Comparison of ENCODE assay signal across 18 cellular contexts in genomic region chr2:9778471-9779402, GRCh38.
A peak's percentile ranks its signal among the peaks of the same experiment; 100 is the strongest.
DNase-seq lines count a peak whose midpoint lies in the region; ATAC-seq and TF ChIP-seq lines count a peak whose summit lies in the region.
"Had no signal": no experiment of that assay in that cellular context is flagged by ENCODE, and none has a peak within 500 bp of the region (broad histone marks: within the 10 kb centered on the region; RNA-seq: fewer than 3 reads in every experiment).

No MANE protein-coding gene starts in this region.

- H3K27ac ChIP-seq in GM23248 = no peak overlapping the region
- H3K27ac ChIP-seq: 22Rv1, gastrocnemius medialis, sigmoid colon, tibial nerve had no signal

- H3K9ac ChIP-seq in GM23248 = peak overlapping the region; percentile 32; the same call in 1 of the 2 replicates

- no peak overlapping the region for H3K4me3 Mint-ChIP-seq in T-helper 1 cell treated with Interleukin-12 subunit alpha and Interleukin-12 subunit beta and Interleukin-4 antibody, amounts not matched to agents 30 μg/mL and 1 μg/mL, for 36 hours
- H3K4me3 Mint-ChIP-seq in brain (no peak overlapping the region), natural killer cell (no peak overlapping the region), Caco-2 (ENCODE audit: unreplicated experiment) (no peak overlapping the region)
- H3K4me3 Mint-ChIP-seq: HFFc6 had no signal

- no peak for ATAC-seq in natural killer cell
- ATAC-seq: gastrocnemius medialis had no signal

- H3K9me3 Mint-ChIP-seq in T-helper 1 cell treated with Interleukin-12 subunit alpha and Interleukin-12 subunit beta and Interleukin-4 antibody, amounts not matched to agents 30 μg/mL and 1 μg/mL, for 36 hours = no peaks in the 10 kb centered on the region
- peaks cover 0 to 3% (median 0%) of the 10 kb centered on the region in 5 experiments for H3K9me3 Mint-ChIP-seq in brain
- no peaks in the 10 kb centered on the region for H3K9me3 Mint-ChIP-seq in natural killer cell
- no peaks in the 10 kb centered on the region for H3K9me3 Mint-ChIP-seq in Caco-2 (ENCODE audit: unreplicated experiment)
- H3K9me3 Mint-ChIP-seq: HFFc6 had no signal

- no peaks in the 10 kb centered on the region for H4K20me1 ChIP-seq in GM23248 (ENCODE audit: insufficient read depth)

- no peak overlapping the region for H3K4me2 ChIP-seq in GM23248 (ENCODE audit: unreplicated experiment)

- no peaks in the 10 kb centered on the region for H3K36me3 ChIP-seq in GM23248 (ENCODE audit: low read depth)
- no peaks in the 10 kb centered on the region for H3K36me3 ChIP-seq in Caco-2 (ENCODE audit: control insufficient read depth, insufficient read depth, low read length)
- H3K36me3 ChIP-seq: gastrocnemius medialis, sigmoid colon, tibial nerve had no signal

- intact Hi-C loops in natural killer cell (cut with micrococcal nuclease) (no loop called here), Caco-2 (cut with micrococcal nuclease; ENCODE audit: unreplicated experiment) (no loop called here)

- peaks cover 35% of the 10 kb centered on the region for H3K4me1 Mint-ChIP-seq in T-helper 1 cell treated with Interleukin-12 subunit alpha and Interleukin-12 subunit beta and Interleukin-4 antibody, amounts not matched to agents 30 μg/mL and 1 μg/mL, for 36 hours (ENCODE audit: low read depth)
- peaks cover 39% of the 10 kb centered on the region for H3K4me1 Mint-ChIP-seq in brain
- peaks cover 36% of the 10 kb centered on the region in 2 donors for H3K4me1 Mint-ChIP-seq in natural killer cell
- no peaks in the 10 kb centered on the region for H3K4me1 Mint-ChIP-seq in Caco-2 (ENCODE audit: low read depth, unreplicated experiment)

- no peak for DNase-seq in T-helper 1 cell
- DNase-seq in GM23248 = peak; percentile 64
- DNase-seq in natural killer cell = no peak
- DNase-seq in stimulated activated CD4-positive, alpha-beta T cell treated with anti-CD3 and anti-CD28 coated beads, Interleukin-4, amount 100 ng/mL, for 1 hour = no peak
- no peak for DNase-seq in Caco-2
- DNase-seq in NCI-H1092 (lab: John Stamatoyannopoulos, UW) = no peak
- DNase-seq: HFFc6; mesendoderm; NCI-H748 treated with DMSO at 0.1 percent for 48 hours; sigmoid colon; stimulated activated CD4-positive, alpha-beta T cell treated with anti-CD3 and anti-CD28 coated beads, Interleukin-2, amount 100 ng/mL, for 48 hours; SW 1271 had no signal

- H3K4me3 ChIP-seq in GM23248 (no peak overlapping the region), Caco-2 (ENCODE audit: low read depth, low read length) (no peak overlapping the region)
- H3K4me3 ChIP-seq: gastrocnemius medialis, sigmoid colon, tibial nerve had no signal

- 0 out of 2 replicates have a peak, but pooled peaks cover 3% of the 10 kb centered on the region for H3K4me1 ChIP-seq in GM23248 (ENCODE audit: insufficient read depth)
- no peaks in the 10 kb centered on the region for H3K4me1 ChIP-seq in Caco-2

- no peaks in the 10 kb centered on the region for H3K9me2 ChIP-seq in GM23248 (ENCODE audit: insufficient read depth)

- CTCF ChIA-PET in Caco-2 (lab: Charles Lee) = interaction anchor here (2.3 kb wide), 1 partner anchor 9 kb away, joined by 8 read pairs; no protein-coding TSS in a partner anchor

- peaks cover 2% of the 10 kb centered on the region for H3K36me3 Mint-ChIP-seq in T-helper 1 cell treated with Interleukin-12 subunit alpha and Interleukin-12 subunit beta and Interleukin-4 antibody, amounts not matched to agents 30 μg/mL and 1 μg/mL, for 36 hours (ENCODE audit: low read depth)
- no peaks in the 10 kb centered on the region for H3K36me3 Mint-ChIP-seq in brain
- no peaks in the 10 kb centered on the region for H3K36me3 Mint-ChIP-seq in natural killer cell
- H3K36me3 Mint-ChIP-seq in Caco-2 (ENCODE audit: insufficient read depth, unreplicated experiment) = no peaks in the 10 kb centered on the region

- H2AFZ ChIP-seq in GM23248 = no peak overlapping the region

- BruUV-seq in Caco-2 (replicated peaks; lab: Mats Ljungman, UMichigan) = no TSS peak

- H3K27ac Mint-ChIP-seq in T-helper 1 cell treated with Interleukin-12 subunit alpha and Interleukin-12 subunit beta and Interleukin-4 antibody, amounts not matched to agents 30 μg/mL and 1 μg/mL, for 36 hours = peak overlapping the region; percentile 84
- peak overlapping the region in 3 of 5 experiments; percentile 35 to 90 (median 82) for H3K27ac Mint-ChIP-seq in brain
- peak overlapping the region; percentile 61 to 82 for H3K27ac Mint-ChIP-seq in natural killer cell
- no peak overlapping the region for H3K27ac Mint-ChIP-seq in Caco-2 (ENCODE audit: unreplicated experiment)
- H3K27ac Mint-ChIP-seq: HFFc6 had no signal

- H3F3A ChIP-seq in GM23248 (ENCODE audit: insufficient read depth) = no peaks in the 10 kb centered on the region

- H3K27me3 ChIP-seq in GM23248 (replicated peaks; ENCODE audit: insufficient read depth) (no peaks in the 10 kb centered on the region), Caco-2 (replicated peaks; ENCODE audit: control insufficient read depth, insufficient read depth, low read length) (no peaks in the 10 kb centered on the region)
- H3K27me3 ChIP-seq: gastrocnemius medialis, sigmoid colon, tibial nerve had no signal

- H3K9me3 ChIP-seq in GM23248 (ENCODE audit: low read depth) (no peaks in the 10 kb centered on the region), Caco-2 (no peaks in the 10 kb centered on the region)
- H3K9me3 ChIP-seq: gastrocnemius medialis, sigmoid colon, tibial nerve had no signal

- no peaks in the 10 kb centered on the region for H3K27me3 Mint-ChIP-seq in T-helper 1 cell treated with Interleukin-12 subunit alpha and Interleukin-12 subunit beta and Interleukin-4 antibody, amounts not matched to agents 30 μg/mL and 1 μg/mL, for 36 hours (ENCODE audit: low read depth)
- H3K27me3 Mint-ChIP-seq in brain (peaks cover 5% of the 10 kb centered on the region), natural killer cell (ENCODE audit: low read depth in 2 of 2) (no peaks in the 10 kb centered on the region), Caco-2 (ENCODE audit: insufficient read depth, unreplicated experiment) (no peaks in the 10 kb centered on the region)
- H3K27me3 Mint-ChIP-seq: IgD-negative memory B cell had no signal

- POLR2A ChIA-PET in Caco-2 (lab: Charles Lee) = no interaction called here

- H3K79me2 ChIP-seq in GM23248 (ENCODE audit: insufficient read depth) = no peaks in the 10 kb centered on the region

- TF ChIP-seq CTCF in brain (conservative IDR thresholded peaks at IDR 0.05) (no peak), natural killer cell (IDR thresholded peaks at IDR 0.05) (no peak), Caco-2 (IDR thresholded peaks at IDR 0.05; ENCODE audit: insufficient read depth in 1 of 2, low read depth in 1 of 2, low read length in 1 of 2, severe bottlenecking in 1 of 2, unreplicated experiment in 1 of 2) (no peak)

- 54 to 56% methylated on average over 19 of the region's 19 CpGs for WGBS in GM23248 (ENCODE audit: low coverage in 1 of 2, low lambda C conversion rate in 2 of 2, missing lambda C conversion rate in 2 of 2), 2 experiments

- in situ Hi-C loops in GM23248 (cut with MboI) = loop anchor here (25.0 kb wide), 1 partner anchor 659 kb away; the partner anchor contains the start of gene ODC1
